Comparison of ENCODE assay signal across 27 cellular contexts in genomic region chr11:60957188-60957587, GRCh38. TPM values are rescaled to one million over a fixed set of nuclear protein-coding genes. Genes with fewer than 3 reads are reported as not detected.
DNase-seq lines count a peak whose midpoint lies in the region; ATAC-seq and TF ChIP-seq lines count a peak whose summit lies in the region.
"Had no signal": no experiment of that assay in that cellular context is flagged by ENCODE, and none has a peak within 500 bp of the region (broad histone marks: within the 10 kb centered on the region; RNA-seq: fewer than 3 reads in every experiment).

No MANE protein-coding gene starts in this region.

- DNase-seq in MCF 10A (ENCODE audit: unreplicated experiment) (peak; percentile 35), breast epithelium (ENCODE audit: low spot score in 2 of 2) (no peak), cardiac fibroblast (ENCODE audit: low read depth in 2 of 2) (peak; percentile 56 to 96), fibroblast of villous mesenchyme (ENCODE audit: low read depth) (peak; percentile 48)
- DNase-seq in activated CD8-positive, alpha-beta T cell treated with anti-CD3 and anti-CD28 coated beads for 36 hours, result no peak
- DNase-seq: 8988T; activated CD4-positive, alpha-beta T cell treated with anti-CD3 and anti-CD28 coated beads for 48 hours; AML-193; CD8-positive, alpha-beta T cell; effector CD4-positive, alpha-beta T cell; H9; IMR-90; kidney glomerular epithelial cell; NCI-H1105 treated with DMSO at 0.1 percent for 48 hours; NCI-H2029 treated with DMSO at 0.1 percent for 48 hours; NCI-H2227 treated with DMSO at 0.1 percent for 48 hours; psoas muscle; T-helper 17 cell had no signal

- H3K27me3 ChIP-seq in breast epithelium, result no peaks in the 10 kb centered on the region
- H3K27me3 ChIP-seq: ascending aorta had no signal

- intact Hi-C loops in MCF 10A (cut with micrococcal nuclease) (no loop called here), breast epithelium (cut with DNase I; ENCODE audit: low total_unique reads) (no loop called here)
- intact Hi-C loops in activated CD8-positive, alpha-beta T cell treated with anti-CD3 and anti-CD28 coated beads for 36 hours (cut with micrococcal nuclease), result no loop called here

- ATAC-seq in HG03095 (IDR thresholded peaks at IDR 0.05; ENCODE audit: unreplicated experiment) (no peak), GM21825 (IDR thresholded peaks at IDR 0.05; ENCODE audit: unreplicated experiment) (no peak), HG03442 (IDR thresholded peaks at IDR 0.05; ENCODE audit: unreplicated experiment) (no peak)
- ATAC-seq in activated CD8-positive, alpha-beta T cell treated with anti-CD3 and anti-CD28 coated beads for 36 hours, result no peak
- ATAC-seq: activated T-helper 17 cell treated with anti-CD3 and anti-CD28 coated beads, Interleukin-2, amount 50 U/mL, for 72 hours; CD8-positive, alpha-beta T cell; T-helper 17 cell had no signal

- no peak for TF ChIP-seq CTCF in MCF 10A (IDR thresholded peaks at IDR 0.05; ENCODE audit: unreplicated experiment)
- TF ChIP-seq CTCF in breast epithelium (IDR thresholded peaks at IDR 0.05), result no peak
- TF ChIP-seq CTCF in cardiac fibroblast (IDR thresholded peaks at IDR 0.05; ENCODE audit: low read depth, low read length), result no peak
- no peak for TF ChIP-seq CTCF in fibroblast of villous mesenchyme (IDR thresholded peaks at IDR 0.05; ENCODE audit: insufficient read depth, low read depth, low read length)
- no peak for TF ChIP-seq CTCF in activated CD8-positive, alpha-beta T cell treated with anti-CD3 and anti-CD28 coated beads for 36 hours (IDR thresholded peaks at IDR 0.05)

- CTCF ChIA-PET in MCF 10A (lab: Yijun Ruan, JAX), result interaction anchor here (0.6 kb wide), 1 partner anchor 17 kb away, joined by 3 read pairs; no protein-coding TSS in a partner anchor
- CTCF ChIA-PET in activated CD8-positive, alpha-beta T cell treated with anti-CD3 and anti-CD28 coated beads for 36 hours (lab: Charles Lee), result interaction anchor here (3.8 kb wide), 1 partner anchor 13 kb away, joined by 19 read pairs; the partner anchor contains the start of gene CD6

- POLR2A ChIA-PET in MCF 10A (lab: Yijun Ruan, JAX), result no interaction called here
- POLR2A ChIA-PET in activated CD8-positive, alpha-beta T cell treated with anti-CD3 and anti-CD28 coated beads for 36 hours (lab: Charles Lee), result interaction anchor here (0.7 kb wide), 1 partner anchor 14 kb away, joined by 3 read pairs; no protein-coding TSS in a partner anchor

- H3K4me1 Mint-ChIP-seq in MCF 10A (ENCODE audit: insufficient read depth, unreplicated experiment), result peaks cover 6% of the 10 kb centered on the region
- peaks cover 13% of the 10 kb centered on the region for H3K4me1 Mint-ChIP-seq in activated CD8-positive, alpha-beta T cell treated with anti-CD3 and anti-CD28 coated beads for 36 hours (ENCODE audit: low read depth)

- H3K4me3 ChIP-seq in breast epithelium (no peak overlapping the region), cardiac fibroblast (replicated peaks in 1 of 2; ENCODE audit: low read depth in 2 of 2, low read length in 2 of 2) (no peak overlapping the region), fibroblast of villous mesenchyme (ENCODE audit: low read depth, low read length) (no peak overlapping the region)
- H3K4me3 ChIP-seq: ascending aorta, lung, psoas muscle, SK-N-MC, skin epidermis had no signal

- no peak overlapping the region for H3K27ac ChIP-seq in breast epithelium
- H3K27ac ChIP-seq: ascending aorta, psoas muscle, SK-N-MC, skin epidermis had no signal

- no peaks in the 10 kb centered on the region for H3K36me3 Mint-ChIP-seq in MCF 10A (ENCODE audit: insufficient read depth, unreplicated experiment)
- H3K36me3 Mint-ChIP-seq in activated CD8-positive, alpha-beta T cell treated with anti-CD3 and anti-CD28 coated beads for 36 hours (ENCODE audit: low read depth), result no peaks in the 10 kb centered on the region
- H3K36me3 Mint-ChIP-seq: activated naive CD8-positive, alpha-beta T cell had no signal

- H3K4me3 Mint-ChIP-seq in MCF 10A (ENCODE audit: unreplicated experiment), result no peak overlapping the region
- H3K4me3 Mint-ChIP-seq in activated CD8-positive, alpha-beta T cell treated with anti-CD3 and anti-CD28 coated beads for 36 hours, result no peak overlapping the region
- H3K4me3 Mint-ChIP-seq: activated naive CD8-positive, alpha-beta T cell; activated T-helper 17 cell treated with anti-CD3 and anti-CD28 coated beads, Interleukin-2, amount 50 U/mL, for 72 hours; CD8-positive, alpha-beta T cell; H9; T-helper 17 cell had no signal

- peaks cover 0 to 4% of the 10 kb centered on the region in 2 donors for H3K4me1 ChIP-seq in breast epithelium
- H3K4me1 ChIP-seq: ascending aorta, psoas muscle had no signal

- no TSS peak for BruUV-seq in MCF 10A (replicated peaks; lab: Mats Ljungman, UMichigan)

- peaks cover 12% of the 10 kb centered on the region for H3K27me3 Mint-ChIP-seq in MCF 10A (ENCODE audit: insufficient read depth, unreplicated experiment)
- peaks cover 1% of the 10 kb centered on the region for H3K27me3 Mint-ChIP-seq in activated CD8-positive, alpha-beta T cell treated with anti-CD3 and anti-CD28 coated beads for 36 hours
- H3K27me3 Mint-ChIP-seq: activated naive CD8-positive, alpha-beta T cell had no signal

- H3K36me3 ChIP-seq in breast epithelium, result no peaks in the 10 kb centered on the region
- H3K36me3 ChIP-seq: ascending aorta had no signal

- TF ChIP-seq POLR2A in breast epithelium (IDR thresholded peaks at IDR 0.05), result no peak

- H3K9me3 Mint-ChIP-seq in MCF 10A (ENCODE audit: unreplicated experiment), result no peaks in the 10 kb centered on the region
- no peaks in the 10 kb centered on the region for H3K9me3 Mint-ChIP-seq in activated CD8-positive, alpha-beta T cell treated with anti-CD3 and anti-CD28 coated beads for 36 hours
- H3K9me3 Mint-ChIP-seq: activated T-helper 17 cell treated with anti-CD3 and anti-CD28 coated beads, Interleukin-2, amount 50 U/mL, for 72 hours; CD8-positive, alpha-beta T cell; H9 had no signal

- H3K9me3 ChIP-seq in breast epithelium, result no peaks in the 10 kb centered on the region
- H3K9me3 ChIP-seq: ascending aorta, psoas muscle had no signal

- no peak overlapping the region for H3K27ac Mint-ChIP-seq in MCF 10A (ENCODE audit: low read depth, unreplicated experiment)
- H3K27ac Mint-ChIP-seq in activated CD8-positive, alpha-beta T cell treated with anti-CD3 and anti-CD28 coated beads for 36 hours, result no peak overlapping the region
- H3K27ac Mint-ChIP-seq: activated naive CD8-positive, alpha-beta T cell; activated T-helper 17 cell treated with anti-CD3 and anti-CD28 coated beads, Interleukin-2, amount 50 U/mL, for 72 hours; CD8-positive, alpha-beta T cell; H9; T-helper 17 cell had no signal

RNA-seq across cellular contexts. Expression of gene SLC15A3, which starts 5.2 kb away (rescaled TPM):
- not detected in 2 replicates for total RNA-seq in MCF 10A (2022)
- 10 to 100 TPM in 2 of 3 donors, 1 to 10 TPM in 1; 8.8 to 23.2 (median 20.8) TPM for total RNA-seq in breast epithelium
- 13.0 and 15.5 TPM in 2 replicates for total RNA-seq in fibroblast of villous mesenchyme
- total RNA-seq in activated CD8-positive, alpha-beta T cell treated with anti-CD3 and anti-CD28 coated beads for 36 hours, result 1 to 10 TPM; 3.9 to 4.7 TPM

RNA-seq across cellular contexts. Expression of gene CD6, which starts 14.3 kb away (rescaled TPM):
- total RNA-seq in MCF 10A (2022) (not detected in 2 replicates), breast epithelium (1 to 10 TPM in 1 of 3 donors, under 1 TPM in 2; 0.80 to 1.9 (median 0.98) TPM), fibroblast of villous mesenchyme (not detected in 2 replicates)
- 100 to 1,000 TPM; 196 to 201 TPM for total RNA-seq in activated CD8-positive, alpha-beta T cell treated with anti-CD3 and anti-CD28 coated beads for 36 hours
- total RNA-seq: ascending aorta, H9, IMR-90 had no signal

RNA-seq across cellular contexts. Expression of gene TMEM132A, which starts 32.9 kb away (rescaled TPM):
- total RNA-seq in MCF 10A (2022) (20.5 and 22.5 TPM in 2 replicates), breast epithelium (10 to 100 TPM in 1 of 3 donors, 1 to 10 TPM in 2; 2.9 to 11.0 (median 8.5) TPM), fibroblast of villous mesenchyme (29.3 and 40.6 TPM in 2 replicates)
- 1 to 10 TPM; 1.1 to 1.3 TPM for total RNA-seq in activated CD8-positive, alpha-beta T cell treated with anti-CD3 and anti-CD28 coated beads for 36 hours
- total RNA-seq: CD8-positive, alpha-beta T cell; T-helper 17 cell had no signal

RNA-seq across cellular contexts. Expression of gene TMEM109, which starts 43.2 kb away (rescaled TPM):
- total RNA-seq in MCF 10A (2022), result 39.5 and 45.8 TPM in 2 replicates
- 100 to 1,000 TPM in 1 of 3 donors, 10 to 100 TPM in 2; 77.6 to 112 (median 77.7) TPM for total RNA-seq in breast epithelium
- 28.9 and 38.3 TPM in 2 replicates for total RNA-seq in fibroblast of villous mesenchyme
- total RNA-seq in activated CD8-positive, alpha-beta T cell treated with anti-CD3 and anti-CD28 coated beads for 36 hours, result 100 to 1,000 TPM in 1 of 2 experiments, 10 to 100 TPM in 1; 93.2 to 101 TPM

RNA-seq across cellular contexts. Expression of gene PRPF19, which starts 50.8 kb away (rescaled TPM):
- 99.0 and 115 TPM in 2 replicates for total RNA-seq in MCF 10A (2022)
- 10 to 100 TPM; 56.0 to 82.7 (median 81.3) TPM for total RNA-seq in breast epithelium
- 40.9 and 41.5 TPM in 2 replicates for total RNA-seq in fibroblast of villous mesenchyme
- total RNA-seq in activated CD8-positive, alpha-beta T cell treated with anti-CD3 and anti-CD28 coated beads for 36 hours, result 100 to 1,000 TPM; 142 to 150 TPM

Comparison
In these comparisons a context has a peak if more than half of its experiments do, and no peak if none do; other contexts are left out.
1. DNase-seq: peak in MCF 10A (single experiment), cardiac fibroblast (2 of 2) and fibroblast of villous mesenchyme (single experiment); none in breast epithelium (0 of 2) and activated CD8-positive, alpha-beta T cell treated with anti-CD3 and anti-CD28 coated beads for 36 hours (single experiment).
2. RNA of gene CD6, which starts 14.3 kb away (total RNA-seq): 196 to 201 TPM in activated CD8-positive, alpha-beta T cell treated with anti-CD3 and anti-CD28 coated beads for 36 hours; 0.80 to 1.9 TPM in breast epithelium, not detected in MCF 10A and not detected in fibroblast of villous mesenchyme; every median in the first group is over 10 times any median in the second.